ENCODE assay signal across 8 cellular contexts in genomic region chr17:49556183-49556943, GRCh38. TPM values are rescaled to one million over a fixed set of nuclear protein-coding genes. Genes with fewer than 3 reads are reported as not detected.
A peak's percentile ranks its signal among the peaks of the same experiment; 100 is the strongest.
DNase-seq lines count a peak whose midpoint lies in the region; ATAC-seq and TF ChIP-seq lines count a peak whose summit lies in the region.

No MANE protein-coding gene starts in this region.

- POLR2A ChIA-PET in HEK293T (lab: Yijun Ruan, JAX): interaction anchor here (0.5 to 1.3 kb wide), 9 partner anchors 12 to 358 kb away, joined by 3 to 6 read pairs (median 3); partner anchors contain the start of genes KAT7, NGFR, PHB1 and SPOP

- DNase-seq in C1 segment of cervical spinal cord (lab: John Stamatoyannopoulos, UW) (peak in 11 of 14 donors; percentile 34 to 74 (median 47)), HEK293T (ENCODE audit: extremely low spot score) (peak; percentile 93), NCI-H460 (ENCODE audit: extremely low read depth, low read depth) (peak; percentile 61), caudate nucleus (lab: John Stamatoyannopoulos, UW) (peak in 52 of 61 donors; percentile 16 to 79 (median 44)), left lobe of liver (ENCODE audit: low spot score) (peak; percentile 73)
- DNase-seq in stimulated activated CD4-positive, alpha-beta T cell treated with anti-CD3 and anti-CD28 coated beads, Interleukin-4, amount 100 ng/mL, for 24 hours: peak; percentile 86

- ATAC-seq in activated CD4-positive, CD25-positive, alpha-beta regulatory T cell treated with anti-CD3 and anti-CD28 coated beads, Interleukin-2, amount 50 U/mL, for 24 hours: peak; percentile 97 to 98
- ATAC-seq in left lobe of liver (peak; percentile 82), HG02571 (IDR thresholded peaks at IDR 0.05; ENCODE audit: unreplicated experiment) (no peak)

- H3K27ac ChIP-seq in caudate nucleus (ENCODE audit: low read depth, low read length): no peak overlapping the region

- CTCF ChIA-PET in HEK293T (lab: Yijun Ruan, JAX): interaction anchor here (0.6 to 4.5 kb wide), 30 partner anchors 11 to 1666 kb away, joined by 3 to 63 read pairs (median 4); partner anchors contain the start of genes NXPH3, PHB1 and SLC35B1

TF ChIP-seq in HEK293T, 16 proteins besides CTCF, POLR2A, EP300 and RAD21:
- TF ChIP-seq ELF4 (IDR thresholded peaks at IDR 0.05) (no peak), TARDBP (IDR thresholded peaks at IDR 0.05) (no peak), L3MBTL2 (conservative IDR thresholded peaks at IDR 0.05) (peak; percentile 73), HDGF (IDR thresholded peaks at IDR 0.05; ENCODE audit: borderline replicate concordance) (no peak)

RNA-seq across cellular contexts. Expression of gene NXPH3, which starts 19.3 kb away (rescaled TPM):
- 0.40 TPM in 1 of 2 replicates, not detected in the other for total RNA-seq in NCI-H460 (2014; rRNA removed; shearing (Covaris generic))
- not detected in 2 replicates for polyA plus RNA-seq in NCI-H460 (2014; cell fraction: nucleus; rRNA removed)
- total RNA-seq in left lobe of liver: 0.08 TPM
